ENCODE assay signal across 24 cellular contexts in genomic region chr1:113190078-113190477, GRCh38.
A peak's percentile ranks its signal among the peaks of the same experiment; 100 is the strongest.
DNase-seq lines count a peak whose midpoint lies in the region; ATAC-seq, FAIRE-seq and TF ChIP-seq lines count a peak whose summit lies in the region.
"Had no signal": no experiment of that assay in that cellular context is flagged by ENCODE, and none has a peak within 500 bp of the region (broad histone marks: within the 10 kb centered on the region; RNA-seq: fewer than 3 reads in every experiment).

No MANE protein-coding gene starts in this region.

- H3K9ac ChIP-seq in K562 (ENCODE audit: insufficient read depth in 1 of 2, low read depth in 2 of 2, low read length in 2 of 2) = no peak overlapping the region
- H3K9ac ChIP-seq: BLaER1 treated with 17β-estradiol and CSF1 and Interleukin-3, amounts not matched to agents 10 nM and 100 nM; GM23248 had no signal

- no peaks in the 10 kb centered on the region for H3F3A ChIP-seq in GM23338 (replicated peaks; ENCODE audit: low read depth)

- H2AFZ ChIP-seq in GM23338 = peak overlapping the region; percentile 89
- H2AFZ ChIP-seq in K562 (ENCODE audit: low read depth, low read length) = no peak overlapping the region
- H2AFZ ChIP-seq: GM23248 had no signal

- in situ Hi-C loops in K562 (cut with MboI) = no loop called here

- no peak overlapping the region for H3K4me2 ChIP-seq in GM23338
- no peak overlapping the region for H3K4me2 ChIP-seq in K562 (ENCODE audit: insufficient read depth, low read length)
- H3K4me2 ChIP-seq: A549; BLaER1 treated with 17β-estradiol and CSF1 and Interleukin-3, amounts not matched to agents 10 nM and 100 nM had no signal

- H3K79me2 ChIP-seq in GM23338 (replicated peaks; ENCODE audit: insufficient read depth) (no peaks in the 10 kb centered on the region), K562 (ENCODE audit: control insufficient read depth, insufficient read depth, low read length) (no peaks in the 10 kb centered on the region)

- H3K4me1 ChIP-seq in GM23338 (ENCODE audit: insufficient read depth) = no peaks in the 10 kb centered on the region
- peaks cover 0 to 3% of the 10 kb centered on the region in 2 experiments; a peak in 2 of 5 replicates for H3K4me1 ChIP-seq in K562 (replicated peaks in 1 of 2; ENCODE audit: control insufficient read depth in 2 of 2, insufficient read depth in 2 of 2, low read length in 2 of 2)
- H3K4me1 ChIP-seq in gastroesophageal sphincter = no peaks in the 10 kb centered on the region
- H3K4me1 ChIP-seq: BE2C had no signal

- TF ChIP-seq RAD21 in K562 (CRISPR knock-in tag; conservative IDR thresholded peaks at IDR 0.05 in 1 of 2, IDR thresholded peaks at IDR 0.05 in 1 of 2) = no peak

- POLR2A ChIA-PET in K562 (lab: Yijun Ruan, JAX) = interaction anchor here (0.8 to 2.0 kb wide), 3 partner anchors 12 to 41 kb away, joined by 3 to 7 read pairs (median 4); no protein-coding TSS in a partner anchor

- no peak for TF ChIP-seq EP300 in K562 (IDR thresholded peaks at IDR 0.05; ENCODE audit: low read length)
- TF ChIP-seq EP300 in gastroesophageal sphincter (IDR thresholded peaks at IDR 0.05) = no peak

- TF ChIP-seq CTCF in GM23338 (conservative IDR thresholded peaks at IDR 0.05; ENCODE audit: low read depth in 2 of 2) = no peak
- TF ChIP-seq CTCF in K562 (IDR thresholded peaks at IDR 0.05 in 2 of 3, conservative IDR thresholded peaks at IDR 0.05 in 1 of 3; ENCODE audit: insufficient read depth in 2 of 3, low read depth in 1 of 3, low read length in 3 of 3) = no peak
- no peak for TF ChIP-seq CTCF in gastroesophageal sphincter (IDR thresholded peaks at IDR 0.05)

- H3K4me3 ChIP-seq in GM23338 (no peak overlapping the region), K562 (no peak overlapping the region), gastroesophageal sphincter (no peak overlapping the region)
- H3K4me3 ChIP-seq: A549; BLaER1 treated with 17β-estradiol and CSF1 and Interleukin-3, amounts not matched to agents 10 nM and 100 nM; GM23248 had no signal

- peaks cover 4% of the 10 kb centered on the region for H3K27me3 Mint-ChIP-seq in GM23338 (ENCODE audit: insufficient read depth, low read depth, poor library complexity)

- no TSS peak for BruUV-seq in K562 (replicated peaks; lab: Mats Ljungman, UMichigan)

- 2% methylated on average over 3 of the region's 3 CpGs for WGBS in K562 (ENCODE audit: insufficient coverage, low coverage, missing lambda C conversion rate)
- 55 to 65% methylated on average over 2 of the region's 3 CpGs for WGBS in gastroesophageal sphincter (ENCODE audit: low coverage in 1 of 2), 2 donors

- H3K9me3 Mint-ChIP-seq in GM23338 = peaks cover 7% of the 10 kb centered on the region; the same call in 1 of the 3 replicates
- H3K9me3 Mint-ChIP-seq: HFFc6 had no signal

- peak; percentile 56 for FAIRE-seq in K562 (lab: Jason Lieb, UNC)
- FAIRE-seq: A549, D721Med, GM12891 had no signal

- 0 out of 2 replicates have a peak, but pooled peaks cover 10% of the 10 kb centered on the region for H3K9me2 ChIP-seq in GM23338 (ENCODE audit: insufficient read depth)

- DNase-seq in GM23338 (ENCODE audit: low spot score) (no peak), K562 (ENCODE audit: extremely low read depth in 1 of 4, low spot score in 3 of 4) (peak in 1 of 4 experiments; percentile 3), putamen (ENCODE audit: low spot score) (peak; percentile 10), ecto neural progenitor cell (ENCODE audit: low spot score) (no peak)
- no peak for DNase-seq in stimulated activated CD4-positive, alpha-beta T cell treated with anti-CD3 and anti-CD28 coated beads, Interleukin-15, amount 100 ng/mL, for 24 hours
- DNase-seq: 8988T; ACHN; AML-193; BE2C; CD4-positive, alpha-beta T cell; CD8-positive, alpha-beta memory T cell; DMS 273 treated with DMSO at 0.1 percent for 48 hours; DMS79 treated with DMSO at 0.1 percent for 48 hours; GF-D8; GM23248; H9; HFFc6 had no signal

- no peaks in the 10 kb centered on the region for H3K9me1 ChIP-seq in K562 (ENCODE audit: control insufficient read depth, insufficient read depth, low read length)

- no peaks in the 10 kb centered on the region for H4K20me1 ChIP-seq in GM23338 (replicated peaks; ENCODE audit: insufficient read depth)
- no peaks in the 10 kb centered on the region for H4K20me1 ChIP-seq in K562 (replicated peaks; ENCODE audit: control insufficient read depth, insufficient read depth, low read length)
- H4K20me1 ChIP-seq: BLaER1 treated with 17β-estradiol and CSF1 and Interleukin-3, amounts not matched to agents 10 nM and 100 nM had no signal

- H3K27me3 ChIP-seq in GM23338 (ENCODE audit: insufficient read depth) (no peaks in the 10 kb centered on the region), K562 (ENCODE audit: control insufficient read depth in 2 of 2, insufficient read depth in 2 of 2, low read length in 2 of 2) (peaks cover 0 to 4% of the 10 kb centered on the region in 2 experiments; a peak in 2 of 5 replicates), gastroesophageal sphincter (no peaks in the 10 kb centered on the region)
- H3K27me3 ChIP-seq: BE2C; BLaER1 treated with 17β-estradiol and CSF1 and Interleukin-3, amounts not matched to agents 10 nM and 100 nM had no signal

- no peaks in the 10 kb centered on the region for H3K36me3 ChIP-seq in GM23338 (ENCODE audit: insufficient read depth)
- no peaks in the 10 kb centered on the region for H3K36me3 ChIP-seq in K562 (ENCODE audit: control insufficient read depth, insufficient read depth, low read length)
- no peaks in the 10 kb centered on the region for H3K36me3 ChIP-seq in gastroesophageal sphincter
- H3K36me3 ChIP-seq: BE2C; BLaER1 treated with 17β-estradiol and CSF1 and Interleukin-3, amounts not matched to agents 10 nM and 100 nM had no signal

- H3K4me1 Mint-ChIP-seq in GM23338 = no peaks in the 10 kb centered on the region; the same call in 2 of the 3 replicates
- H3K4me1 Mint-ChIP-seq: CD8-positive, alpha-beta memory T cell had no signal

- CTCF ChIA-PET in K562 (lab: Yijun Ruan, JAX; ENCODE audit: low intra/inter-chr PET ratio) = no interaction called here

- H3K9me3 ChIP-seq in K562 (replicated peaks; ENCODE audit: control insufficient read depth, insufficient read depth, low read depth, low read length) (no peaks in the 10 kb centered on the region), gastroesophageal sphincter (no peaks in the 10 kb centered on the region)
- H3K9me3 ChIP-seq: A549, BE2C had no signal

- intact Hi-C loops in K562 (cut with micrococcal nuclease) = no loop called here

- H3K27ac Mint-ChIP-seq in GM23338 = no peak overlapping the region
- H3K27ac Mint-ChIP-seq: CD14-positive monocyte; CD4-positive, alpha-beta T cell; CD8-positive, alpha-beta memory T cell; H9; HFFc6 had no signal

- ATAC-seq in GM23338 = no peak
- no peak for ATAC-seq in K562
- ATAC-seq in gastroesophageal sphincter = no peak
- ATAC-seq: A549, HCT116 had no signal

- no peak overlapping the region for H3K4me3 Mint-ChIP-seq in GM23338
- H3K4me3 Mint-ChIP-seq: CD14-positive monocyte; CD4-positive, alpha-beta T cell; CD8-positive, alpha-beta memory T cell; H9; HFFc6 had no signal

- H3K36me3 Mint-ChIP-seq in GM23338 (ENCODE audit: low read depth) = no peaks in the 10 kb centered on the region; the same call in 2 of the 3 replicates
- H3K36me3 Mint-ChIP-seq: CD14-positive monocyte; CD8-positive, alpha-beta memory T cell had no signal

- H3K27ac ChIP-seq in GM23338 (ENCODE audit: low read depth) (no peak overlapping the region), K562 (ENCODE audit: extremely low read depth, low read depth, low read length) (no peak overlapping the region), gastroesophageal sphincter (no peak overlapping the region)
- H3K27ac ChIP-seq: A549; BLaER1 treated with 17β-estradiol and CSF1 and Interleukin-3, amounts not matched to agents 10 nM and 100 nM; GM23248 had no signal

- no peak for TF ChIP-seq POLR2A in K562 (conservative IDR thresholded peaks at IDR 0.05)
- no peak for TF ChIP-seq POLR2A in gastroesophageal sphincter (IDR thresholded peaks at IDR 0.05)

TF ChIP-seq in GM23338, 12 proteins besides CTCF, POLR2A, EP300 and RAD21 (continues in another document):
- TF ChIP-seq POLR2AphosphoS5 (IDR thresholded peaks at IDR 0.05; ENCODE audit: low read depth) (no peak), JUNB (IDR thresholded peaks at IDR 0.05; ENCODE audit: unreplicated experiment) (no peak), ZNF114 (CRISPR knock-in tag; IDR thresholded peaks at IDR 0.05) (no peak)
- TF ChIP-seq, protein P1, sequence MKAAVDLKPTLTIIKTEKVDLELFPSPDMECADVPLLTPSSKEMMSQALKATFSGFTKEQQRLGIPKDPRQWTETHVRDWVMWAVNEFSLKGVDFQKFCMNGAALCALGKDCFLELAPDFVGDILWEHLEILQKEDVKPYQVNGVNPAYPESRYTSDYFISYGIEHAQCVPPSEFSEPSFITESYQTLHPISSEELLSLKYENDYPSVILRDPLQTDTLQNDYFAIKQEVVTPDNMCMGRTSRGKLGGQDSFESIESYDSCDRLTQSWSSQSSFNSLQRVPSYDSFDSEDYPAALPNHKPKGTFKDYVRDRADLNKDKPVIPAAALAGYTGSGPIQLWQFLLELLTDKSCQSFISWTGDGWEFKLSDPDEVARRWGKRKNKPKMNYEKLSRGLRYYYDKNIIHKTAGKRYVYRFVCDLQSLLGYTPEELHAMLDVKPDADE (IDR thresholded peaks at IDR 0.05) = no peak

TF ChIP-seq in K562, 482 proteins besides CTCF, POLR2A, EP300 and RAD21:
- TF ChIP-seq KLF13 (tag; IDR thresholded peaks at IDR 0.05; ENCODE audit: borderline replicate concordance, low read depth) (no peak), ZNF121 (CRISPR knock-in tag; conservative IDR thresholded peaks at IDR 0.05) (no peak), CBX3 (IDR thresholded peaks at IDR 0.05; ENCODE audit: borderline replicate concordance in 1 of 2, low read length in 2 of 2) (no peak), PRMT5 (CRISPR knock-in tag; IDR thresholded peaks at IDR 0.05) (no peak), EHMT2 (IDR thresholded peaks at IDR 0.05) (no peak)
- TF ChIP-seq, protein P2, sequence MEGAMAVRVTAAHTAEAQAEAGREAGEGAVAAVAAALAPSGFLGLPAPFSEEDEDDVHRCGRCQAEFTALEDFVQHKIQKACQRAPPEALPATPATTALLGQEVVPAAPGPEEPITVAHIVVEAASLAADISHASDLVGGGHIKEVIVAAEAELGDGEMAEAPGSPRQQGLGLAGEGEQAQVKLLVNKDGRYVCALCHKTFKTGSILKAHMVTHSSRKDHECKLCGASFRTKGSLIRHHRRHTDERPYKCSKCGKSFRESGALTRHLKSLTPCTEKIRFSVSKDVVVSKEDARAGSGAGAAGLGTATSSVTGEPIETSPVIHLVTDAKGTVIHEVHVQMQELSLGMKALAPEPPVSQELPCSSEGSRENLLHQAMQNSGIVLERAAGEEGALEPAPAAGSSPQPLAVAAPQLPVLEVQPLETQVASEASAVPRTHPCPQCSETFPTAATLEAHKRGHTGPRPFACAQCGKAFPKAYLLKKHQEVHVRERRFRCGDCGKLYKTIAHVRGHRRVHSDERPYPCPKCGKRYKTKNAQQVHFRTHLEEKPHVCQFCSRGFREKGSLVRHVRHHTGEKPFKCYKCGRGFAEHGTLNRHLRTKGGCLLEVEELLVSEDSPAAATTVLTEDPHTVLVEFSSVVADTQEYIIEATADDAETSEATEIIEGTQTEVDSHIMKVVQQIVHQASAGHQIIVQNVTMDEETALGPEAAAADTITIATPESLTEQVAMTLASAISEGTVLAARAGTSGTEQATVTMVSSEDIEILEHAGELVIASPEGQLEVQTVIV (CRISPR knock-in tag; IDR thresholded peaks at IDR 0.05; ENCODE audit: borderline replicate concordance) = no peak
